In genomic region chr6:47455533-47456209, GRCh38 we compare ENCODE assay signal across 13 cellular contexts. TPM values are rescaled to one million over a fixed set of nuclear protein-coding genes. Genes with fewer than 3 reads are reported as not detected.
DNase-seq lines count a peak whose midpoint lies in the region; ATAC-seq and FAIRE-seq lines count a peak whose summit lies in the region.
"Had no signal": no experiment of that assay in that cellular context is flagged by ENCODE, and none has a peak within 500 bp of the region (broad histone marks: within the 10 kb centered on the region; RNA-seq: fewer than 3 reads in every experiment).

No MANE protein-coding gene starts in this region.

- no peak overlapping the region for H3K4me3 Mint-ChIP-seq in effector memory CD8-positive, alpha-beta T cell
- H3K4me3 Mint-ChIP-seq: natural killer cell had no signal

- ATAC-seq in HG02870 (IDR thresholded peaks at IDR 0.05; ENCODE audit: unreplicated experiment), result peak; percentile 91
- ATAC-seq in effector memory CD8-positive, alpha-beta T cell (replicated peaks), result no peak
- ATAC-seq: natural killer cell, upper lobe of right lung had no signal

- H3K27ac Mint-ChIP-seq in effector memory CD8-positive, alpha-beta T cell, result peak overlapping the region in 1 of 2 donors; percentile 51
- H3K27ac Mint-ChIP-seq: natural killer cell had no signal

- H3K36me3 Mint-ChIP-seq in effector memory CD8-positive, alpha-beta T cell (ENCODE audit: insufficient read depth), result no peaks in the 10 kb centered on the region
- H3K36me3 Mint-ChIP-seq: natural killer cell had no signal

- no peaks in the 10 kb centered on the region for H3K27me3 Mint-ChIP-seq in effector memory CD8-positive, alpha-beta T cell

- no peaks in the 10 kb centered on the region for H3K4me1 Mint-ChIP-seq in effector memory CD8-positive, alpha-beta T cell (ENCODE audit: low read depth in 2 of 2)
- H3K4me1 Mint-ChIP-seq: natural killer cell had no signal

- H3K9me3 Mint-ChIP-seq in effector memory CD8-positive, alpha-beta T cell, result no peaks in the 10 kb centered on the region
- H3K9me3 Mint-ChIP-seq: natural killer cell had no signal

- peak; percentile 20 for DNase-seq in COLO668 (lab: John Stamatoyannopoulos, UW; ENCODE audit: unreplicated experiment)
- no peak for DNase-seq in GM19239 (ENCODE audit: insufficient read length, low spot score)
- DNase-seq in NCI-H2171 treated with DMSO at 0.1 percent for 48 hours (lab: John Stamatoyannopoulos, UW), result peak; percentile 64
- DNase-seq in frontal cortex (ENCODE audit: low spot score in 2 of 2), result no peak
- DNase-seq in NCI-H1048 (lab: John Stamatoyannopoulos, UW), result no peak
- no peak for DNase-seq in DMS79 (lab: John Stamatoyannopoulos, UW)
- DNase-seq in effector memory CD8-positive, alpha-beta T cell, result no peak
- DNase-seq: activated CD8-positive, alpha-beta memory T cell treated with anti-CD3 and anti-CD28 coated beads for 24 hours; AML-193; natural killer cell; stimulated activated CD4-positive, alpha-beta T cell treated with anti-CD3 and anti-CD28 coated beads, Interleukin-4, amount 100 ng/mL, for 24 hours; upper lobe of right lung had no signal

- peak; percentile 56 for FAIRE-seq in GM19239 (lab: Jason Lieb, UNC)
- no peak for FAIRE-seq in frontal cortex (lab: Jason Lieb, UNC)

RNA-seq across cellular contexts. Expression of gene CD2AP, which starts 21.9 kb away (rescaled TPM):
- 17.9 TPM for total RNA-seq in frontal cortex

Comparison
In these comparisons a context has a peak if more than half of its experiments do, and no peak if none do; other contexts are left out.
1. DNase-seq: peak in COLO668 (single experiment) and NCI-H2171 treated with DMSO at 0.1 percent for 48 hours (single experiment); none in GM19239 (single experiment), frontal cortex (0 of 2), NCI-H1048 (single experiment), DMS79 (single experiment) and effector memory CD8-positive, alpha-beta T cell (0 of 3).